17 cellular contexts compared by ENCODE assay signal in genomic region chr3:174330303-174330702, GRCh38.
DNase-seq lines count a peak whose midpoint lies in the region; ATAC-seq and TF ChIP-seq lines count a peak whose summit lies in the region.
"Had no signal": no experiment of that assay in that cellular context is flagged by ENCODE, and none has a peak within 500 bp of the region (broad histone marks: within the 10 kb centered on the region; RNA-seq: fewer than 3 reads in every experiment).

No MANE protein-coding gene starts in this region.

- H3K27ac ChIP-seq in gastroesophageal sphincter: no peak overlapping the region
- H3K27ac ChIP-seq: 22Rv1, lower lobe of right lung had no signal

- DNase-seq in DMS 273 (lab: John Stamatoyannopoulos, UW; ENCODE audit: unreplicated experiment): peak; percentile 28
- no peak for DNase-seq in DMS 273 treated with DMSO at 0.1 percent for 48 hours (lab: John Stamatoyannopoulos, UW)
- peak; percentile 74 for DNase-seq in RPMI7951 (ENCODE audit: low read depth)
- DNase-seq in fibroblast of mammary gland (ENCODE audit: low read depth): peak; percentile 79
- DNase-seq in stromal cell of bone marrow (ENCODE audit: low read depth): peak; percentile 78
- no peak for DNase-seq in COLO668 (lab: John Stamatoyannopoulos, UW; ENCODE audit: unreplicated experiment)
- no peak for DNase-seq in type B pancreatic cell (ENCODE audit: extremely low spot score, unreplicated experiment)
- DNase-seq: glutamatergic neuron; lower lobe of right lung; NCI-H2171 treated with DMSO at 0.1 percent for 48 hours; occipital lobe; SHP77 treated with DMSO at 0.1 percent for 48 hours; stimulated activated naive CD8-positive, alpha-beta T cell treated with anti-CD3 and anti-CD28 coated beads, Interleukin-15, Interleukin-2, amounts not matched to agents 100 U/mL and 50 U/mL, for 24 hours had no signal

- peaks cover 10% of the 10 kb centered on the region for H3K4me1 Mint-ChIP-seq in type B pancreatic cell (ENCODE audit: unreplicated experiment)
- H3K4me1 Mint-ChIP-seq: central memory CD8-positive, alpha-beta T cell had no signal

- H3K4me3 ChIP-seq in fibroblast of mammary gland (ENCODE audit: control insufficient read depth, low read depth, low read length): no peak overlapping the region
- no peak overlapping the region for H3K4me3 ChIP-seq in gastroesophageal sphincter
- H3K4me3 ChIP-seq: lower lobe of right lung had no signal

- TF ChIP-seq CTCF in fibroblast of mammary gland (conservative IDR thresholded peaks at IDR 0.05; ENCODE audit: control insufficient read depth, insufficient read depth, low read depth, low read length) (no peak), gastroesophageal sphincter (IDR thresholded peaks at IDR 0.05) (no peak), type B pancreatic cell (conservative IDR thresholded peaks at IDR 0.05) (no peak)

- ATAC-seq in gastroesophageal sphincter: no peak
- ATAC-seq: stimulated activated naive CD8-positive, alpha-beta T cell treated with anti-CD3 and anti-CD28 coated beads, Interleukin-15, Interleukin-2, amounts not matched to agents 100 U/mL and 50 U/mL, for 24 hours had no signal

- TF ChIP-seq POLR2A in gastroesophageal sphincter (IDR thresholded peaks at IDR 0.05): no peak

- H3K4me1 ChIP-seq in gastroesophageal sphincter: no peaks in the 10 kb centered on the region
- H3K4me1 ChIP-seq: lower lobe of right lung had no signal

- no peak overlapping the region for H3K4me3 Mint-ChIP-seq in type B pancreatic cell
- H3K4me3 Mint-ChIP-seq: activated T-helper 1 cell treated with anti-CD3 and anti-CD28 coated beads, Interleukin-12 subunit alpha, Interleukin-12 subunit beta, Interleukin-2, Interleukin-4 antibody, amounts not matched to agents 30 ng/mL and 10 ng/mL and 1 ng/mL, durations not matched to agents 14 hours and 24 hours and 36 hours; central memory CD8-positive, alpha-beta T cell had no signal

- peaks cover 9% of the 10 kb centered on the region for H3K9me3 Mint-ChIP-seq in type B pancreatic cell

- no peaks in the 10 kb centered on the region for H3K36me3 ChIP-seq in gastroesophageal sphincter
- H3K36me3 ChIP-seq: lower lobe of right lung had no signal

- H3K27me3 Mint-ChIP-seq in type B pancreatic cell: no peaks in the 10 kb centered on the region
- H3K27me3 Mint-ChIP-seq: central memory CD8-positive, alpha-beta T cell had no signal

- H3K27me3 ChIP-seq in gastroesophageal sphincter: no peaks in the 10 kb centered on the region

- no peaks in the 10 kb centered on the region for H3K9me3 ChIP-seq in gastroesophageal sphincter
- H3K9me3 ChIP-seq: lower lobe of right lung had no signal

- no peak overlapping the region for H3K27ac Mint-ChIP-seq in type B pancreatic cell
- H3K27ac Mint-ChIP-seq: activated T-helper 1 cell treated with anti-CD3 and anti-CD28 coated beads, Interleukin-12 subunit alpha, Interleukin-12 subunit beta, Interleukin-2, Interleukin-4 antibody, amounts not matched to agents 30 ng/mL and 10 ng/mL and 1 ng/mL, durations not matched to agents 14 hours and 24 hours and 36 hours had no signal

- no peak for TF ChIP-seq EP300 in gastroesophageal sphincter (IDR thresholded peaks at IDR 0.05)

- H3K36me3 Mint-ChIP-seq in type B pancreatic cell: no peaks in the 10 kb centered on the region

Comparison
In these comparisons a context has a peak if more than half of its experiments do, and no peak if none do; other contexts are left out.
1. DNase-seq: peak in DMS 273 (single experiment), RPMI7951 (single experiment), fibroblast of mammary gland (single experiment) and stromal cell of bone marrow (single experiment); none in DMS 273 treated with DMSO at 0.1 percent for 48 hours (single experiment), COLO668 (single experiment) and type B pancreatic cell (single experiment).